In the genomic region with DNA sequence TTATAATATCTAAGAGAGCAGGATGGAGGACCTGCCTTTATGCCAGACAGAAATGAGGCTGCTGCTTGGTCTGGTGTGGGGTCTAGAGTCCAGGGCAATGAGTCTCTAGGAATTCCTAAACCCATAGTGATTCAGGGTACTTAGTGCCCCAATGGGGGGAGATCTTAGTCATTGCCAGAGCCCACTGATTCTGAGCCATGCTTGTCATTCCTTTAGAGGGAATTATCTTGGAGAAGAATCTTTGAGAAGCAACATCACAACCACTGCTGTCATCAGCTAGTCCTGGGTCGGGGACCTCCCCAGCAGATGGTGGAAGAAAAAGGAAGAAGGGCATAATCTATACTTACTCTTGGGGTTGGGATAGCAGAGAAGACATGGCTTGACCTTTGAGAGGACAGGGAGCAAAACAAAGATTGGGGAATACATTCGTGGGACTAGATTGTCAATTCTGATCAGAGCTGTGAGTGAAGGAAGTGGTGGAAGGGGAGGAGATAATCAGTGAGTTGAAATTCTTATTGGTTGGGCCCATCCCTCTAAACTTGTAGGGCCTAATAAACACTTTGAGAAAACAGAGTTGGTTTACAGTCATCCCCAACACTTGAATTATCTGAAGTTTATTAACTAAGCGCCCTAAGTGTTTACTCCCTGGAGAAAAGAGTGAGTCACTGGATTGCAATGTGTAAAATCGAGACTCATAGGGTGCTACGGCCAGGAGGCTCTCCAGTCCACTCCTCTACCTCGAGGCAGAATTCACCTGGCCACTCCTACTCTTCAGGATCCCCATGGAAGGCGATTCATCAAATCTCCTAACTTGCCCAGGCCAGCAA, we compare ENCODE assay signal across 1 cellular context.
TF ChIP-seq lines count a peak whose summit lies in the region.

No MANE protein-coding gene starts in this region.

TF ChIP-seq in HepG2, 621 proteins besides CTCF, POLR2A, EP300 and RAD21:
- no peak for TF ChIP-seq ZNF274 (CRISPR knock-in tag; IDR thresholded peaks at IDR 0.05)
- no peak for TF ChIP-seq ZNF496 (CRISPR knock-in tag; IDR thresholded peaks at IDR 0.05; ENCODE audit: insufficient replicate concordance)
- TF ChIP-seq NFATC3 (CRISPR knock-in tag; IDR thresholded peaks at IDR 0.05) = no peak
- TF ChIP-seq ZNF337 (CRISPR knock-in tag; IDR thresholded peaks at IDR 0.05; ENCODE audit: borderline replicate concordance, low read depth) = no peak
- TF ChIP-seq SP4 (CRISPR knock-in tag; IDR thresholded peaks at IDR 0.05) = no peak
- no peak for TF ChIP-seq SIN3B (IDR thresholded peaks at IDR 0.05; ENCODE audit: low read length)
- no peak for TF ChIP-seq PAWR (CRISPR knock-in tag; IDR thresholded peaks at IDR 0.05; ENCODE audit: borderline replicate concordance)
- TF ChIP-seq KAT8 (CRISPR knock-in tag; IDR thresholded peaks at IDR 0.05) = no peak
- TF ChIP-seq HNRNPK (IDR thresholded peaks at IDR 0.05; ENCODE audit: low read depth, low read length, poor library complexity, severe bottlenecking) = no peak
- TF ChIP-seq DMAP1 (CRISPR knock-in tag; IDR thresholded peaks at IDR 0.05) = no peak
- TF ChIP-seq ZNF577 (CRISPR knock-in tag; IDR thresholded peaks at IDR 0.05; ENCODE audit: borderline replicate concordance, low read depth) = no peak
- TF ChIP-seq, protein P1, sequence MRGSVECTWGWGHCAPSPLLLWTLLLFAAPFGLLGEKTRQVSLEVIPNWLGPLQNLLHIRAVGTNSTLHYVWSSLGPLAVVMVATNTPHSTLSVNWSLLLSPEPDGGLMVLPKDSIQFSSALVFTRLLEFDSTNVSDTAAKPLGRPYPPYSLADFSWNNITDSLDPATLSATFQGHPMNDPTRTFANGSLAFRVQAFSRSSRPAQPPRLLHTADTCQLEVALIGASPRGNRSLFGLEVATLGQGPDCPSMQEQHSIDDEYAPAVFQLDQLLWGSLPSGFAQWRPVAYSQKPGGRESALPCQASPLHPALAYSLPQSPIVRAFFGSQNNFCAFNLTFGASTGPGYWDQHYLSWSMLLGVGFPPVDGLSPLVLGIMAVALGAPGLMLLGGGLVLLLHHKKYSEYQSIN (CRISPR knock-in tag; IDR thresholded peaks at IDR 0.05; ENCODE audit: borderline replicate concordance) = no peak
- TF ChIP-seq, protein P2, sequence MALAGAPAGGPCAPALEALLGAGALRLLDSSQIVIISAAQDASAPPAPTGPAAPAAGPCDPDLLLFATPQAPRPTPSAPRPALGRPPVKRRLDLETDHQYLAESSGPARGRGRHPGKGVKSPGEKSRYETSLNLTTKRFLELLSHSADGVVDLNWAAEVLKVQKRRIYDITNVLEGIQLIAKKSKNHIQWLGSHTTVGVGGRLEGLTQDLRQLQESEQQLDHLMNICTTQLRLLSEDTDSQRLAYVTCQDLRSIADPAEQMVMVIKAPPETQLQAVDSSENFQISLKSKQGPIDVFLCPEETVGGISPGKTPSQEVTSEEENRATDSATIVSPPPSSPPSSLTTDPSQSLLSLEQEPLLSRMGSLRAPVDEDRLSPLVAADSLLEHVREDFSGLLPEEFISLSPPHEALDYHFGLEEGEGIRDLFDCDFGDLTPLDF (CRISPR knock-in tag; IDR thresholded peaks at IDR 0.05) = no peak
- no peak for TF ChIP-seq MEF2D (CRISPR knock-in tag; IDR thresholded peaks at IDR 0.05)
